Comparison of ENCODE assay signal across 1 cellular context in the genomic region with DNA sequence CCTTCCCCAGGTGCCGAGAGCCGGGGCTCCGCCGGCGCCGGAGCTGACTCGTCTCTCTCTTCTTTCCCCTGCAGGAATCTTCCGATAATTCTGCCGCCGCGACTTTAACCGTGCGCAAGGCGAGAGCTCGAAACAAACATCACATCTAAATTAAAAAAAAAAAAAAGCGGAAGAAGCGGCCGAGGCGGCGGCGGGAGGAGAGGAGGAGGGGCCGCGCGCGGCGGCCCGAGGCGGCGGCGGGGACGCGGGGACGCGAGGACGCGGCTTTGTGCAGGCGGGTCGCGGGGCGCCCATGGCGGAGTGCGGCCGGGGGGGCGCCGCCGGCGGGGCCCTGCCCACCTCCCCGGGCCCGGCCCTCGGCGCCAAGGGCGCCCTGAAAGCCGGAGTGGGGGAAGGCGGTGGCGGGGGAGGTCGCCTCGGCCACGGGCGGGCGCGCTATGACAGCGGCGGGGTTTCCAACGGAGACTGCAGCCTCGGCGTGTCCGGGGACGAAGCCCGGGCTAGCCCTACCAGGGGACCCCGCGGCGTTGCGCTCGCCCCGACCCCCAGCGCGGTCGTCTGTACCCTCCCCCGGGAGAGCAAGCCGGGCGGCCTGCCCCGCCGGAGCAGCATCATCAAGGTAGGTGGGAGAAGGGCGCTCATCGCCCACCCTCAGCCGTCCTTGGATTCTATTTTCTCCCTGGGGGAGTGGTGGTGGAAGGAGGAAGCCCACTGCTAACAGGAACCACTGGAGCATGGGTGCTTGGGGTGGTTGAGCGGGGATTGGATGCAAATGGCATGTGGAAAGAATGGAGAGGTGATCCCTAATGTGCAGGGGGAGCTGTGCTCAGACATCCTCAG.
TF ChIP-seq lines count a peak whose summit lies in the region.

A gene (plus strand): TSS at position 208 of the 840 bp plus-strand sequence. CDS start 85 bp downstream, at position 293.

TF ChIP-seq in HEK293, 187 proteins besides CTCF, POLR2A, EP300 and RAD21 (continued from another document and continues in another):
- TF ChIP-seq, protein P1, sequence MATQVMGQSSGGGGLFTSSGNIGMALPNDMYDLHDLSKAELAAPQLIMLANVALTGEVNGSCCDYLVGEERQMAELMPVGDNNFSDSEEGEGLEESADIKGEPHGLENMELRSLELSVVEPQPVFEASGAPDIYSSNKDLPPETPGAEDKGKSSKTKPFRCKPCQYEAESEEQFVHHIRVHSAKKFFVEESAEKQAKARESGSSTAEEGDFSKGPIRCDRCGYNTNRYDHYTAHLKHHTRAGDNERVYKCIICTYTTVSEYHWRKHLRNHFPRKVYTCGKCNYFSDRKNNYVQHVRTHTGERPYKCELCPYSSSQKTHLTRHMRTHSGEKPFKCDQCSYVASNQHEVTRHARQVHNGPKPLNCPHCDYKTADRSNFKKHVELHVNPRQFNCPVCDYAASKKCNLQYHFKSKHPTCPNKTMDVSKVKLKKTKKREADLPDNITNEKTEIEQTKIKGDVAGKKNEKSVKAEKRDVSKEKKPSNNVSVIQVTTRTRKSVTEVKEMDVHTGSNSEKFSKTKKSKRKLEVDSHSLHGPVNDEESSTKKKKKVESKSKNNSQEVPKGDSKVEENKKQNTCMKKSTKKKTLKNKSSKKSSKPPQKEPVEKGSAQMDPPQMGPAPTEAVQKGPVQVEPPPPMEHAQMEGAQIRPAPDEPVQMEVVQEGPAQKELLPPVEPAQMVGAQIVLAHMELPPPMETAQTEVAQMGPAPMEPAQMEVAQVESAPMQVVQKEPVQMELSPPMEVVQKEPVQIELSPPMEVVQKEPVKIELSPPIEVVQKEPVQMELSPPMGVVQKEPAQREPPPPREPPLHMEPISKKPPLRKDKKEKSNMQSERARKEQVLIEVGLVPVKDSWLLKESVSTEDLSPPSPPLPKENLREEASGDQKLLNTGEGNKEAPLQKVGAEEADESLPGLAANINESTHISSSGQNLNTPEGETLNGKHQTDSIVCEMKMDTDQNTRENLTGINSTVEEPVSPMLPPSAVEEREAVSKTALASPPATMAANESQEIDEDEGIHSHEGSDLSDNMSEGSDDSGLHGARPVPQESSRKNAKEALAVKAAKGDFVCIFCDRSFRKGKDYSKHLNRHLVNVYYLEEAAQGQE (tag by site-specific recombination; IDR thresholded peaks at IDR 0.05) = 0 out of 2 replicates have a peak, but pooled peaks have one; percentile 29
- TF ChIP-seq, protein P2, sequence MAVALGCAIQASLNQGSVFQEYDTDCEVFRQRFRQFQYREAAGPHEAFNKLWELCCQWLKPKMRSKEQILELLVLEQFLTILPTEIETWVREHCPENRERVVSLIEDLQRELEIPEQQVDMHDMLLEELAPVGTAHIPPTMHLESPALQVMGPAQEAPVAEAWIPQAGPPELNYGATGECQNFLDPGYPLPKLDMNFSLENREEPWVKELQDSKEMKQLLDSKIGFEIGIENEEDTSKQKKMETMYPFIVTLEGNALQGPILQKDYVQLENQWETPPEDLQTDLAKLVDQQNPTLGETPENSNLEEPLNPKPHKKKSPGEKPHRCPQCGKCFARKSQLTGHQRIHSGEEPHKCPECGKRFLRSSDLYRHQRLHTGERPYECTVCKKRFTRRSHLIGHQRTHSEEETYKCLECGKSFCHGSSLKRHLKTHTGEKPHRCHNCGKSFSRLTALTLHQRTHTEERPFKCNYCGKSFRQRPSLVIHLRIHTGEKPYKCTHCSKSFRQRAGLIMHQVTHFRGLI (tag by site-specific recombination; IDR thresholded peaks at IDR 0.05) = no peak
- no peak for TF ChIP-seq ZNF155 (tag by site-specific recombination; IDR thresholded peaks at IDR 0.05)
- TF ChIP-seq, protein P3, sequence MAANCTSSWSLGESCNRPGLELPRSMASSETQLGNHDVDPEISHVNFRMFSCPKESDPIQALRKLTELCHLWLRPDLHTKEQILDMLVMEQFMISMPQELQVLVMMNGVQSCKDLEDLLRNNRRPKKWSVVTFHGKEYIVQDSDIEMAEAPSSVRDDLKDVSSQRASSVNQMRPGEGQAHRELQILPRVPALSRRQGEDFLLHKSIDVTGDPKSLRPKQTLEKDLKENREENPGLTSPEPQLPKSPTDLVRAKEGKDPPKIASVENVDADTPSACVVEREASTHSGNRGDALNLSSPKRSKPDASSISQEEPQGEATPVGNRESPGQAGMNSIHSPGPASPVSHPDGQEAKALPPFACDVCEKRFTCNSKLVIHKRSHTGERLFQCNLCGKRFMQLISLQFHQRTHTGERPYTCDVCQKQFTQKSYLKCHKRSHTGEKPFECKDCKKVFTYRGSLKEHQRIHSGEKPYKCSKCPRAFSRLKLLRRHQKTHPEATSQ (tag by site-specific recombination; IDR thresholded peaks at IDR 0.05) = no peak
- no peak for TF ChIP-seq ZNF274 (IDR thresholded peaks at IDR 0.05; ENCODE audit: low read length)
- TF ChIP-seq ZNF274 (tag by site-specific recombination; IDR thresholded peaks at IDR 0.05; ENCODE audit: borderline replicate concordance) = no peak
- peak; percentile 89 for TF ChIP-seq GLIS2 (tag by site-specific recombination; IDR thresholded peaks at IDR 0.05)
- TF ChIP-seq ZNF423 (tag by site-specific recombination; IDR thresholded peaks at IDR 0.05) = peak; percentile 47; the same call in 1 of the 2 replicates
- TF ChIP-seq KLF8 (tag by site-specific recombination; IDR thresholded peaks at IDR 0.05) = peak; percentile 11; the same call in 1 of the 2 replicates
- TF ChIP-seq ZNF830 (tag by site-specific recombination; IDR thresholded peaks at IDR 0.05; ENCODE audit: low read depth) = no peak
- 0 out of 2 replicates have a peak, but pooled peaks have one; percentile 32 for TF ChIP-seq ZNF777 (tag by site-specific recombination; IDR thresholded peaks at IDR 0.05; ENCODE audit: borderline replicate concordance)
- TF ChIP-seq ZNF473 (tag by site-specific recombination; IDR thresholded peaks at IDR 0.05) = no peak
- no peak for TF ChIP-seq ZNF132 (tag by site-specific recombination; IDR thresholded peaks at IDR 0.05; ENCODE audit: borderline replicate concordance)
- TF ChIP-seq ZNF292 (tag by site-specific recombination; IDR thresholded peaks at IDR 0.05; ENCODE audit: borderline replicate concordance, low read depth) = no peak
- TF ChIP-seq ZNF2 (tag by site-specific recombination; IDR thresholded peaks at IDR 0.05) = peak; percentile 21; the same call in 1 of the 2 replicates
- peak; percentile 51; the same call in 1 of the 2 replicates for TF ChIP-seq IKZF3 (tag by site-specific recombination; IDR thresholded peaks at IDR 0.05)
- peak; percentile 77 for TF ChIP-seq EGR2 (tag by site-specific recombination; IDR thresholded peaks at IDR 0.05; ENCODE audit: low read depth)
- TF ChIP-seq ZNF776 (tag by site-specific recombination; IDR thresholded peaks at IDR 0.05; ENCODE audit: borderline replicate concordance) = no peak
- TF ChIP-seq MYNN (tag by site-specific recombination; IDR thresholded peaks at IDR 0.05; ENCODE audit: borderline replicate concordance) = no peak
- no peak for TF ChIP-seq ZNF202 (tag by site-specific recombination; IDR thresholded peaks at IDR 0.05; ENCODE audit: borderline replicate concordance)
- no peak for TF ChIP-seq ZNF610 (tag by site-specific recombination; IDR thresholded peaks at IDR 0.05; ENCODE audit: borderline replicate concordance)
- TF ChIP-seq, protein P4, sequence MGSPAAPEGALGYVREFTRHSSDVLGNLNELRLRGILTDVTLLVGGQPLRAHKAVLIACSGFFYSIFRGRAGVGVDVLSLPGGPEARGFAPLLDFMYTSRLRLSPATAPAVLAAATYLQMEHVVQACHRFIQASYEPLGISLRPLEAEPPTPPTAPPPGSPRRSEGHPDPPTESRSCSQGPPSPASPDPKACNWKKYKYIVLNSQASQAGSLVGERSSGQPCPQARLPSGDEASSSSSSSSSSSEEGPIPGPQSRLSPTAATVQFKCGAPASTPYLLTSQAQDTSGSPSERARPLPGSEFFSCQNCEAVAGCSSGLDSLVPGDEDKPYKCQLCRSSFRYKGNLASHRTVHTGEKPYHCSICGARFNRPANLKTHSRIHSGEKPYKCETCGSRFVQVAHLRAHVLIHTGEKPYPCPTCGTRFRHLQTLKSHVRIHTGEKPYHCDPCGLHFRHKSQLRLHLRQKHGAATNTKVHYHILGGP (tag by site-specific recombination; IDR thresholded peaks at IDR 0.05) = no peak
- TF ChIP-seq ZFHX2 (tag by site-specific recombination; conservative IDR thresholded peaks at IDR 0.05) = peak; percentile 74
- TF ChIP-seq, protein P5, sequence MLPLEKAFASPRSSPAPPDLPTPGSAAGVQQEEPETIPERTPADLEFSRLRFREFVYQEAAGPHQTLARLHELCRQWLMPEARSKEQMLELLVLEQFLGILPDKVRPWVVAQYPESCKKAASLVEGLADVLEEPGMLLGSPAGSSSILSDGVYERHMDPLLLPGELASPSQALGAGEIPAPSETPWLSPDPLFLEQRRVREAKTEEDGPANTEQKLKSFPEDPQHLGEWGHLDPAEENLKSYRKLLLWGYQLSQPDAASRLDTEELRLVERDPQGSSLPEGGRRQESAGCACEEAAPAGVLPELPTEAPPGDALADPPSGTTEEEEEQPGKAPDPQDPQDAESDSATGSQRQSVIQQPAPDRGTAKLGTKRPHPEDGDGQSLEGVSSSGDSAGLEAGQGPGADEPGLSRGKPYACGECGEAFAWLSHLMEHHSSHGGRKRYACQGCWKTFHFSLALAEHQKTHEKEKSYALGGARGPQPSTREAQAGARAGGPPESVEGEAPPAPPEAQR (tag by site-specific recombination; IDR thresholded peaks at IDR 0.05) = no peak
- no peak for TF ChIP-seq HOXD13 (CRISPR knock-in tag; IDR thresholded peaks at IDR 0.05; ENCODE audit: borderline replicate concordance)
- TF ChIP-seq ZNF670 (tag by site-specific recombination; IDR thresholded peaks at IDR 0.05; ENCODE audit: low read depth) = no peak
- TF ChIP-seq YY1 (tag by site-specific recombination; IDR thresholded peaks at IDR 0.05) = no peak
- no peak for TF ChIP-seq OSR2 (tag by site-specific recombination; IDR thresholded peaks at IDR 0.05)
- TF ChIP-seq SALL2 (tag by site-specific recombination; IDR thresholded peaks at IDR 0.05; ENCODE audit: borderline replicate concordance) = no peak
- TF ChIP-seq GLIS1 (tag by site-specific recombination; IDR thresholded peaks at IDR 0.05) = peak; percentile 78
- no peak for TF ChIP-seq ZNF660 (tag by site-specific recombination; IDR thresholded peaks at IDR 0.05)
- no peak for TF ChIP-seq ZNF184 (tag by site-specific recombination; IDR thresholded peaks at IDR 0.05)
- 0 out of 2 replicates have a peak, but pooled peaks have one; percentile 11 for TF ChIP-seq ZFP69B (tag by site-specific recombination; IDR thresholded peaks at IDR 0.05)
- TF ChIP-seq BCL11A (tag by site-specific recombination; IDR thresholded peaks at IDR 0.05; ENCODE audit: low read depth) = no peak
- TF ChIP-seq, protein P6, sequence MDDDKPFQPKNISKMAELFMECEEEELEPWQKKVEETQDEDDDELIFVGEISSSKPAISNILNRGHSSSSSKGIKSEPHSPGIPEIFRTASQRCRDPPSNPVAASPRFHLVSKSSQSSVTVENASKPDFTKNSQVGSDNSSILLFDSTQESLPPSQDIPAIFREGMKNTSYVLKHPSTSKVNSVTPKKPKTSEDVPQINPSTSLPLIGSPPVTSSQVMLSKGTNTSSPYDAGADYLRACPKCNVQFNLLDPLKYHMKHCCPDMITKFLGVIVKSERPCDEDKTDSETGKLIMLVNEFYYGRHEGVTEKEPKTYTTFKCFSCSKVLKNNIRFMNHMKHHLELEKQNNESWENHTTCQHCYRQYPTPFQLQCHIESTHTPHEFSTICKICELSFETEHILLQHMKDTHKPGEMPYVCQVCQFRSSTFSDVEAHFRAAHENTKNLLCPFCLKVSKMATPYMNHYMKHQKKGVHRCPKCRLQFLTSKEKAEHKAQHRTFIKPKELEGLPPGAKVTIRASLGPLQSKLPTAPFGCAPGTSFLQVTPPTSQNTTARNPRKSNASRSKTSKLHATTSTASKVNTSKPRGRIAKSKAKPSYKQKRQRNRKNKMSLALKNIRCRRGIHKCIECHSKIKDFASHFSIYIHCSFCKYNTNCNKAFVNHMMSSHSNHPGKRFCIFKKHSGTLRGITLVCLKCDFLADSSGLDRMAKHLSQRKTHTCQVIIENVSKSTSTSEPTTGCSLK (tag by site-specific recombination; IDR thresholded peaks at IDR 0.05) = no peak
- TF ChIP-seq, protein P7, sequence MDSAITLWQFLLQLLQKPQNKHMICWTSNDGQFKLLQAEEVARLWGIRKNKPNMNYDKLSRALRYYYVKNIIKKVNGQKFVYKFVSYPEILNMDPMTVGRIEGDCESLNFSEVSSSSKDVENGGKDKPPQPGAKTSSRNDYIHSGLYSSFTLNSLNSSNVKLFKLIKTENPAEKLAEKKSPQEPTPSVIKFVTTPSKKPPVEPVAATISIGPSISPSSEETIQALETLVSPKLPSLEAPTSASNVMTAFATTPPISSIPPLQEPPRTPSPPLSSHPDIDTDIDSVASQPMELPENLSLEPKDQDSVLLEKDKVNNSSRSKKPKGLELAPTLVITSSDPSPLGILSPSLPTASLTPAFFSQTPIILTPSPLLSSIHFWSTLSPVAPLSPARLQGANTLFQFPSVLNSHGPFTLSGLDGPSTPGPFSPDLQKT (IDR thresholded peaks at IDR 0.05; ENCODE audit: borderline replicate concordance, low read depth, low read length) = no peak
- TF ChIP-seq ZFP41 (tag by site-specific recombination; IDR thresholded peaks at IDR 0.05; ENCODE audit: borderline replicate concordance) = no peak
- TF ChIP-seq, protein P8, sequence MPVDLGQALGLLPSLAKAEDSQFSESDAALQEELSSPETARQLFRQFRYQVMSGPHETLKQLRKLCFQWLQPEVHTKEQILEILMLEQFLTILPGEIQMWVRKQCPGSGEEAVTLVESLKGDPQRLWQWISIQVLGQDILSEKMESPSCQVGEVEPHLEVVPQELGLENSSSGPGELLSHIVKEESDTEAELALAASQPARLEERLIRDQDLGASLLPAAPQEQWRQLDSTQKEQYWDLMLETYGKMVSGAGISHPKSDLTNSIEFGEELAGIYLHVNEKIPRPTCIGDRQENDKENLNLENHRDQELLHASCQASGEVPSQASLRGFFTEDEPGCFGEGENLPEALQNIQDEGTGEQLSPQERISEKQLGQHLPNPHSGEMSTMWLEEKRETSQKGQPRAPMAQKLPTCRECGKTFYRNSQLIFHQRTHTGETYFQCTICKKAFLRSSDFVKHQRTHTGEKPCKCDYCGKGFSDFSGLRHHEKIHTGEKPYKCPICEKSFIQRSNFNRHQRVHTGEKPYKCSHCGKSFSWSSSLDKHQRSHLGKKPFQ (tag by site-specific recombination; IDR thresholded peaks at IDR 0.05) = no peak
- TF ChIP-seq ZNF140 (tag by site-specific recombination; IDR thresholded peaks at IDR 0.05) = no peak
- 0 out of 2 replicates have a peak, but pooled peaks have one; percentile 15 for TF ChIP-seq ZBTB21 (tag by site-specific recombination; IDR thresholded peaks at IDR 0.05)
- TF ChIP-seq ZSCAN23 (tag by site-specific recombination; IDR thresholded peaks at IDR 0.05) = no peak
- TF ChIP-seq ZNF335 (tag by site-specific recombination; conservative IDR thresholded peaks at IDR 0.05) = peak; percentile 78; the same call in 1 of the 2 replicates
- 0 out of 2 replicates have a peak, but pooled peaks have one; percentile 23 for TF ChIP-seq ZNF394 (tag by site-specific recombination; IDR thresholded peaks at IDR 0.05; ENCODE audit: borderline replicate concordance)
- no peak for TF ChIP-seq SETDB1 (IDR thresholded peaks at IDR 0.05; ENCODE audit: insufficient read length, low read length)
- no peak for TF ChIP-seq ZNF146 (tag by site-specific recombination; IDR thresholded peaks at IDR 0.05)
- peak; percentile 36 for TF ChIP-seq ZBTB8A (tag by site-specific recombination; IDR thresholded peaks at IDR 0.05)
- TF ChIP-seq ZFP3 (tag by site-specific recombination; IDR thresholded peaks at IDR 0.05; ENCODE audit: low read depth) = no peak
